11 cellular contexts compared by ENCODE assay signal in the genomic region with DNA sequence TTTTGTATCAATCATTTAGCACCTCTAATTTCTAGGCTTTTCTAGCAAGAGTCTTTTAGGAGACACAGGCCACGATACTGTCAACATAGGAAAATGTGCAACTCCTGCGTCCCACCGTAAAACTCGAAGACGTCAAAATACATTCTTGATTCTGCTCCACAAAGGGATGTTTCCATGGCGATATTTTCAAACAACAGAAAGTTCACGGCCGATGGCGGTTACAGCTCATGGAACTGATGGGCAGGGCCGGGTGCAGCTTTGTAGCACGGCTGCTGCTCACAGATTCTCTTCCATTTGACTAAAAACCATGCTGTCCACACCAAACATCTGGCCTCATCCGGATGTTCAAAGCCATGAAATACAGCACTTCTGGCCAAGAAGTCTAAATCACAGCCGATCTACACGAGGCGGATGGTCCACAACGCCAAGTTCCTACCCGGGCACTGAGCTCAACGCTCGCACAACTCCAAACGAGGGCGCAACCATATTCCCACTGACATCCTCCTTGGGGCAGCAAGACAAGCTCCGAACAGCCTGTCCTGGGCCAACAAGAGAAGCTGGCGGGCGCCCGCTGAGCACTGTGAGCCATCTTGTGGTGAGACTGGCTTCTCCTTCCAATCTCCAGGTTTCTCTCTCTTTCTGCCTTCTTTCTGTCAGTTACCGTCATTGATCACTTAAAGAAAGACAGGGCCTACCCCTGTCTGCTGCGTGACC.
DNase-seq lines count a peak whose midpoint lies in the region; ATAC-seq and TF ChIP-seq lines count a peak whose summit lies in the region.
"Had no signal": no experiment of that assay in that cellular context is flagged by ENCODE, and none has a peak within 500 bp of the region (broad histone marks: within the 10 kb centered on the region; RNA-seq: fewer than 3 reads in every experiment).

No MANE protein-coding gene starts in this region.

- DNase-seq in activated T-cell treated with anti-CD3 and anti-CD28 coated beads, Interleukin-2, amount 50 U/mL, for 24 hours, result no peak
- DNase-seq in activated T-cell treated with anti-CD3 and anti-CD28 coated beads, Interleukin-2, amount 50 U/mL, for 1 hour, result no peak
- DNase-seq in activated T-helper 1 cell treated with anti-CD3 and anti-CD28 coated beads, Interleukin-12 subunit alpha, Interleukin-12 subunit beta, Interleukin-2, Interleukin-4 antibody, amounts not matched to agents 30 ng/mL and 10 ng/mL and 1 ng/mL, durations not matched to agents 14 hours and 24 hours and 36 hours (ENCODE audit: low spot score), result no peak
- DNase-seq in fibroblast of the aortic adventitia (ENCODE audit: low read depth) (peak; percentile 16), gastrocnemius medialis (no peak), DMS 273 treated with DMSO at 0.1 percent for 48 hours (lab: John Stamatoyannopoulos, UW) (no peak)
- DNase-seq: ACHN, brain microvascular endothelial cell had no signal

- H3K27me3 ChIP-seq in gastrocnemius medialis, result no peaks in the 10 kb centered on the region
- H3K27me3 ChIP-seq: brain microvascular endothelial cell, tibial nerve had no signal

- in situ Hi-C loops in gastrocnemius medialis (cut with MboI; ENCODE audit: low sequenced_read_pairs in 4 of 4), result no loop called here

- peaks cover 49% of the 10 kb centered on the region for H3K36me3 Mint-ChIP-seq in activated T-cell treated with anti-CD3 and anti-CD28 coated beads, Interleukin-2, amount 50 U/mL, for 24 hours (ENCODE audit: low read depth)
- peaks cover 8% of the 10 kb centered on the region for H3K36me3 Mint-ChIP-seq in activated T-helper 1 cell treated with anti-CD3 and anti-CD28 coated beads, Interleukin-12 subunit alpha, Interleukin-12 subunit beta, Interleukin-2, Interleukin-4 antibody, amounts not matched to agents 30 ng/mL and 10 ng/mL and 1 ng/mL, durations not matched to agents 14 hours and 24 hours and 36 hours (ENCODE audit: low read depth)

- intact Hi-C loops in activated T-helper 1 cell treated with anti-CD3 and anti-CD28 coated beads, Interleukin-12 subunit alpha, Interleukin-12 subunit beta, Interleukin-2, Interleukin-4 antibody, amounts not matched to agents 30 ng/mL and 10 ng/mL and 1 ng/mL, durations not matched to agents 14 hours and 24 hours and 36 hours (cut with micrococcal nuclease), result no loop called here
- intact Hi-C loops in gastrocnemius medialis (cut with DNase I; ENCODE audit: low total_unique reads), result no loop called here

- no peaks in the 10 kb centered on the region for H3K9me3 Mint-ChIP-seq in activated T-cell treated with anti-CD3 and anti-CD28 coated beads, Interleukin-2, amount 50 U/mL, for 24 hours
- H3K9me3 Mint-ChIP-seq in activated T-helper 1 cell treated with anti-CD3 and anti-CD28 coated beads, Interleukin-12 subunit alpha, Interleukin-12 subunit beta, Interleukin-2, Interleukin-4 antibody, amounts not matched to agents 30 ng/mL and 10 ng/mL and 1 ng/mL, durations not matched to agents 14 hours and 24 hours and 36 hours, result no peaks in the 10 kb centered on the region

- H3K4me1 Mint-ChIP-seq in activated T-cell treated with anti-CD3 and anti-CD28 coated beads, Interleukin-2, amount 50 U/mL, for 24 hours (ENCODE audit: low read depth), result peaks cover 47% of the 10 kb centered on the region
- H3K4me1 Mint-ChIP-seq in activated T-helper 1 cell treated with anti-CD3 and anti-CD28 coated beads, Interleukin-12 subunit alpha, Interleukin-12 subunit beta, Interleukin-2, Interleukin-4 antibody, amounts not matched to agents 30 ng/mL and 10 ng/mL and 1 ng/mL, durations not matched to agents 14 hours and 24 hours and 36 hours (ENCODE audit: low read depth), result peaks cover 26% of the 10 kb centered on the region

- H3K27me3 Mint-ChIP-seq in activated T-cell treated with anti-CD3 and anti-CD28 coated beads, Interleukin-2, amount 50 U/mL, for 24 hours, result no peaks in the 10 kb centered on the region
- H3K27me3 Mint-ChIP-seq in activated T-helper 1 cell treated with anti-CD3 and anti-CD28 coated beads, Interleukin-12 subunit alpha, Interleukin-12 subunit beta, Interleukin-2, Interleukin-4 antibody, amounts not matched to agents 30 ng/mL and 10 ng/mL and 1 ng/mL, durations not matched to agents 14 hours and 24 hours and 36 hours (ENCODE audit: insufficient read depth), result no peaks in the 10 kb centered on the region

- no peaks in the 10 kb centered on the region for H3K36me3 ChIP-seq in gastrocnemius medialis

- no peaks in the 10 kb centered on the region for H3K9me3 ChIP-seq in gastrocnemius medialis
- H3K9me3 ChIP-seq: tibial nerve had no signal

- peak overlapping the region in 3 of 4 donors; percentile 91 to 97 (median 93) for H3K27ac ChIP-seq in gastrocnemius medialis
- H3K27ac ChIP-seq: brain microvascular endothelial cell had no signal

- no peak for TF ChIP-seq CTCF in fibroblast of the aortic adventitia (IDR thresholded peaks at IDR 0.05; ENCODE audit: insufficient read depth, low read length)
- no peak for TF ChIP-seq CTCF in gastrocnemius medialis (IDR thresholded peaks at IDR 0.05 in 4 of 5, conservative IDR thresholded peaks at IDR 0.05 in 1 of 5)

- ATAC-seq in gastrocnemius medialis (no peak), HG03135 (IDR thresholded peaks at IDR 0.05; ENCODE audit: unreplicated experiment) (no peak), GM21526 (IDR thresholded peaks at IDR 0.05; ENCODE audit: low FRiP score, unreplicated experiment) (no peak)

- H3K4me1 ChIP-seq in gastrocnemius medialis, result peaks cover 45 to 65% of the 10 kb centered on the region in 2 donors

- H3K4me3 Mint-ChIP-seq in activated T-cell treated with anti-CD3 and anti-CD28 coated beads, Interleukin-2, amount 50 U/mL, for 24 hours, result no peak overlapping the region
- H3K4me3 Mint-ChIP-seq in activated T-helper 1 cell treated with anti-CD3 and anti-CD28 coated beads, Interleukin-12 subunit alpha, Interleukin-12 subunit beta, Interleukin-2, Interleukin-4 antibody, amounts not matched to agents 30 ng/mL and 10 ng/mL and 1 ng/mL, durations not matched to agents 14 hours and 24 hours and 36 hours, result no peak overlapping the region

- no peak for TF ChIP-seq POLR2A in gastrocnemius medialis (IDR thresholded peaks at IDR 0.05)

- H3K4me3 ChIP-seq in fibroblast of the aortic adventitia (ENCODE audit: low read depth, low read length), result no peak overlapping the region
- no peak overlapping the region for H3K4me3 ChIP-seq in gastrocnemius medialis
- H3K4me3 ChIP-seq: tibial nerve had no signal

- peak overlapping the region; percentile 76 for H3K27ac Mint-ChIP-seq in activated T-cell treated with anti-CD3 and anti-CD28 coated beads, Interleukin-2, amount 50 U/mL, for 24 hours
- peak overlapping the region; percentile 76 for H3K27ac Mint-ChIP-seq in activated T-helper 1 cell treated with anti-CD3 and anti-CD28 coated beads, Interleukin-12 subunit alpha, Interleukin-12 subunit beta, Interleukin-2, Interleukin-4 antibody, amounts not matched to agents 30 ng/mL and 10 ng/mL and 1 ng/mL, durations not matched to agents 14 hours and 24 hours and 36 hours
